In the genomic region with DNA sequence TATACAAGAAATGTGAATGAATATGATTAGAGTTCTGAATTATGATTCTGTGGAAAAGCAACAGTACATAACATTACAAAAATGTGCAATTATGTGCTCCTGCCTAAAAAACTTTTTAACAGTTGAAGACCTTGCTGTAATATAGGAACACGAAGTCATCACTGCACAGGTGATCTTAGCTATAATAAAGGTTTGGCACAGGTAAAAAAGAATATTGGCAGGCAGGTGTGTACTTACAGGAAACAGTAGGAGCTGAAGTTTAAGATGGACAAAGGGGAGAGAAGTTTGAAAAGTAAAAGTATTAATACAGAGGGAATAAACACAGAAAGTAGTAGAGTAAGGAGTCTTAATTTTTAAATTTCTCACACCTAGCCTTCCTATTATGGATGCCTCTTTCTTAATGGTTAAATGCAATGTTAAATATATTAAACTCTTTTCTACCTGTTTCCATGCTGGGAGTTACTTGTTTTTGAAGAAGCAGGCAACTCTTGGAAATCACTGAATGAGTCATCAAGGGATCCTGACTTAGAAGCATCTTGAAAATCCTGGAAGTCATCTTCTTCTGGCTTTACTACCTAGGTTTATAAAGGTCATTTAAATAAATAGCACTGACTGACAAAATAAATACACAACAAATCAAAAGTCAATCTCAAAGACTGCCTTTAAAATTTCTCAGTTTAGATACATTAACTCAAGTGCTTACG, we compare ENCODE assay signal across 19 cellular contexts. TPM values are rescaled to one million over a fixed set of nuclear protein-coding genes. Genes with fewer than 3 reads are reported as not detected.
DNase-seq lines count a peak whose midpoint lies in the region; ATAC-seq, FAIRE-seq and TF ChIP-seq lines count a peak whose summit lies in the region.
"Had no signal": no experiment of that assay in that cellular context is flagged by ENCODE, and none has a peak within 500 bp of the region (broad histone marks: within the 10 kb centered on the region; RNA-seq: fewer than 3 reads in every experiment).

No MANE protein-coding gene starts in this region.

- H3K4me3 ChIP-seq in OCI-LY7 (ENCODE audit: low read depth, low read length, poor library complexity, severe bottlenecking) (no peak overlapping the region), endothelial cell of umbilical vein (replicated peaks in 1 of 3; ENCODE audit: insufficient read depth in 1 of 3, low read depth in 1 of 3, low read length in 3 of 3) (no peak overlapping the region)
- H3K4me3 ChIP-seq: SJSA1 had no signal

- POLR2A ChIA-PET in OCI-LY7 (lab: Charles Lee) (interaction anchor here (0.7 kb wide), 1 partner anchor 130 kb away, joined by 3 read pairs; no protein-coding TSS in a partner anchor), endothelial cell of umbilical vein (lab: Charles Lee) (interaction anchor here (0.7 kb wide), 1 partner anchor 11 kb away, joined by 4 read pairs; no protein-coding TSS in a partner anchor)

- H3K27me3 Mint-ChIP-seq in activated naive CD4-positive, alpha-beta T cell treated with anti-CD3 and anti-CD28 coated beads, Interleukin-2, amount 10 ng/mL, durations not matched to agents 7 days and 5 days: no peaks in the 10 kb centered on the region
- no peaks in the 10 kb centered on the region for H3K27me3 Mint-ChIP-seq in stimulated activated memory B cell treated with anti-CD40 and anti-IgM and Interleukin-4, amounts not matched to agents 10 μg/mL and 1 μg/mL and 100 μg/mL, for 72 hours
- H3K27me3 Mint-ChIP-seq: IgD-negative memory B cell had no signal

- H3K4me2 ChIP-seq in OCI-LY7 (ENCODE audit: low read length): no peak overlapping the region
- no peak overlapping the region for H3K4me2 ChIP-seq in endothelial cell of umbilical vein (ENCODE audit: insufficient read depth, low read length)

- dilution Hi-C loops in endothelial cell of umbilical vein (cut with MboI; ENCODE audit: extremely low pct_ligation_motif_present, low sequenced_read_pairs): no loop called here

- no peak overlapping the region for H3K27ac ChIP-seq in OCI-LY7 (ENCODE audit: low read depth, low read length, poor library complexity, severe bottlenecking)
- H3K27ac ChIP-seq in endothelial cell of umbilical vein (ENCODE audit: insufficient read depth, low read depth, low read length): no peak overlapping the region
- H3K27ac ChIP-seq: SJSA1 had no signal

- intact Hi-C loops in OCI-LY7 (cut with micrococcal nuclease; ENCODE audit: unreplicated experiment): no loop called here
- intact Hi-C loops in endothelial cell of umbilical vein (cut with micrococcal nuclease): no loop called here

- no peaks in the 10 kb centered on the region for H3K4me1 Mint-ChIP-seq in activated naive CD4-positive, alpha-beta T cell treated with anti-CD3 and anti-CD28 coated beads, Interleukin-2, amount 10 ng/mL, durations not matched to agents 7 days and 5 days
- no peaks in the 10 kb centered on the region for H3K4me1 Mint-ChIP-seq in stimulated activated memory B cell treated with anti-CD40 and anti-IgM and Interleukin-4, amounts not matched to agents 10 μg/mL and 1 μg/mL and 100 μg/mL, for 72 hours

- peak overlapping the region; percentile 14 to 44 for H3K27ac Mint-ChIP-seq in activated naive CD4-positive, alpha-beta T cell treated with anti-CD3 and anti-CD28 coated beads, Interleukin-2, amount 50 U/mL, for 72 hours
- no peak overlapping the region for H3K27ac Mint-ChIP-seq in activated naive CD4-positive, alpha-beta T cell treated with anti-CD3 and anti-CD28 coated beads, Interleukin-2, amount 10 ng/mL, durations not matched to agents 7 days and 5 days
- H3K27ac Mint-ChIP-seq in stimulated activated memory B cell treated with anti-CD40 and anti-IgM and Interleukin-4, amounts not matched to agents 10 μg/mL and 1 μg/mL and 100 μg/mL, for 72 hours: peak overlapping the region; percentile 66

- H3K9me2 ChIP-seq in OCI-LY7 (ENCODE audit: insufficient read depth, low read length): no peaks in the 10 kb centered on the region

- H3K9me3 ChIP-seq in OCI-LY7 (ENCODE audit: low read length) (no peaks in the 10 kb centered on the region), endothelial cell of umbilical vein (replicated peaks; ENCODE audit: control insufficient read depth, insufficient read depth, low read length) (no peaks in the 10 kb centered on the region)
- H3K9me3 ChIP-seq: BE2C, Caco-2, SJSA1 had no signal

- H3K4me1 ChIP-seq in OCI-LY7 (ENCODE audit: insufficient read depth, low read length, poor library complexity, severe bottlenecking): no peaks in the 10 kb centered on the region
- H3K4me1 ChIP-seq in endothelial cell of umbilical vein (ENCODE audit: control insufficient read depth, extremely low read depth, insufficient read depth, low read length): no peaks in the 10 kb centered on the region
- H3K4me1 ChIP-seq: BE2C, Caco-2, SJSA1 had no signal

- H2AFZ ChIP-seq in OCI-LY7 (ENCODE audit: low read length) (no peak overlapping the region), endothelial cell of umbilical vein (ENCODE audit: low read depth, low read length) (no peak overlapping the region)

- peaks cover 18 to 31% of the 10 kb centered on the region in 2 donors for H3K36me3 Mint-ChIP-seq in activated naive CD4-positive, alpha-beta T cell treated with anti-CD3 and anti-CD28 coated beads, Interleukin-2, amount 50 U/mL, for 72 hours
- peaks cover 59% of the 10 kb centered on the region for H3K36me3 Mint-ChIP-seq in activated naive CD4-positive, alpha-beta T cell treated with anti-CD3 and anti-CD28 coated beads, Interleukin-2, amount 10 ng/mL, durations not matched to agents 7 days and 5 days
- peaks cover 66% of the 10 kb centered on the region for H3K36me3 Mint-ChIP-seq in stimulated activated memory B cell treated with anti-CD40 and anti-IgM and Interleukin-4, amounts not matched to agents 10 μg/mL and 1 μg/mL and 100 μg/mL, for 72 hours

- H4K20me1 ChIP-seq in OCI-LY7 (ENCODE audit: insufficient read depth, low read length): no peaks in the 10 kb centered on the region
- no peaks in the 10 kb centered on the region for H4K20me1 ChIP-seq in endothelial cell of umbilical vein (replicated peaks; ENCODE audit: control insufficient read depth, extremely low read depth, insufficient read depth, low read length)

- H3K4me3 Mint-ChIP-seq in activated naive CD4-positive, alpha-beta T cell treated with anti-CD3 and anti-CD28 coated beads, Interleukin-2, amount 10 ng/mL, durations not matched to agents 7 days and 5 days: no peak overlapping the region
- H3K4me3 Mint-ChIP-seq in stimulated activated memory B cell treated with anti-CD40 and anti-IgM and Interleukin-4, amounts not matched to agents 10 μg/mL and 1 μg/mL and 100 μg/mL, for 72 hours: no peak overlapping the region
- H3K4me3 Mint-ChIP-seq: IgD-negative memory B cell had no signal

- CTCF ChIA-PET in activated naive CD4-positive, alpha-beta T cell treated with anti-CD3 and anti-CD28 coated beads, Interleukin-2, amount 10 ng/mL, durations not matched to agents 7 days and 5 days (lab: Charles Lee): interaction anchor here (1.3 to 1.5 kb wide), 2 partner anchors 40 to 42 kb away, joined by 3 to 5 read pairs; a partner anchor contains a TSS
- CTCF ChIA-PET in OCI-LY7 (lab: Charles Lee; ENCODE audit: unreplicated experiment): no interaction called here
- CTCF ChIA-PET in endothelial cell of umbilical vein (lab: Charles Lee): interaction anchor here (2.3 to 4.6 kb wide), 4 partner anchors 8 to 195 kb away, joined by 7 to 50 read pairs (median 20); no protein-coding TSS in a partner anchor

- no peak overlapping the region for H3K9ac ChIP-seq in endothelial cell of umbilical vein (replicated peaks; ENCODE audit: extremely low read depth, insufficient read depth, low read length)

- FAIRE-seq in endothelial cell of umbilical vein (lab: Jason Lieb, UNC): no peak

- no peaks in the 10 kb centered on the region for H3K9me3 Mint-ChIP-seq in activated naive CD4-positive, alpha-beta T cell treated with anti-CD3 and anti-CD28 coated beads, Interleukin-2, amount 50 U/mL, for 72 hours
- no peaks in the 10 kb centered on the region for H3K9me3 Mint-ChIP-seq in activated naive CD4-positive, alpha-beta T cell treated with anti-CD3 and anti-CD28 coated beads, Interleukin-2, amount 10 ng/mL, durations not matched to agents 7 days and 5 days
- no peaks in the 10 kb centered on the region for H3K9me3 Mint-ChIP-seq in stimulated activated memory B cell treated with anti-CD40 and anti-IgM and Interleukin-4, amounts not matched to agents 10 μg/mL and 1 μg/mL and 100 μg/mL, for 72 hours
- H3K9me3 Mint-ChIP-seq: IgD-negative memory B cell had no signal

- TF ChIP-seq CTCF in OCI-LY7 (conservative IDR thresholded peaks at IDR 0.05; ENCODE audit: low read length) (no peak), endothelial cell of umbilical vein (IDR thresholded peaks at IDR 0.05; ENCODE audit: extremely low read depth in 1 of 2, insufficient read depth in 1 of 2, low read depth in 1 of 2, low read length in 2 of 2) (no peak)

- H3K79me2 ChIP-seq in OCI-LY7 (ENCODE audit: insufficient read depth, low read depth, low read length) (no peaks in the 10 kb centered on the region), endothelial cell of umbilical vein (ENCODE audit: control insufficient read depth, insufficient read depth, low read length) (no peaks in the 10 kb centered on the region)

- H3K9me1 ChIP-seq in endothelial cell of umbilical vein (replicated peaks; ENCODE audit: control insufficient read depth, extremely low read depth, insufficient read depth, low read length): no peaks in the 10 kb centered on the region

- no peaks in the 10 kb centered on the region for H3K27me3 ChIP-seq in endothelial cell of umbilical vein (ENCODE audit: control insufficient read depth in 2 of 2, insufficient read depth in 2 of 2, low read length in 2 of 2)
- H3K27me3 ChIP-seq: BE2C, SJSA1 had no signal

- ATAC-seq in activated naive CD4-positive, alpha-beta T cell treated with anti-CD3 and anti-CD28 coated beads, Interleukin-2, amount 50 U/mL, for 72 hours: no peak
- no peak for ATAC-seq in stimulated activated memory B cell treated with anti-CD40 and anti-IgM and Interleukin-4, amounts not matched to agents 10 μg/mL and 1 μg/mL and 100 μg/mL, for 72 hours

- no peak for TF ChIP-seq POLR2A in endothelial cell of umbilical vein (IDR thresholded peaks at IDR 0.05; ENCODE audit: low read depth, low read length)

- peaks cover 89% of the 10 kb centered on the region for H3K36me3 ChIP-seq in OCI-LY7 (ENCODE audit: insufficient read depth, low read length)
- peaks cover 6 to 19% of the 10 kb centered on the region in 2 experiments for H3K36me3 ChIP-seq in endothelial cell of umbilical vein (ENCODE audit: control insufficient read depth in 2 of 2, extremely low read depth in 1 of 2, insufficient read depth in 2 of 2, low read length in 2 of 2)

- no peak for DNase-seq in activated naive CD4-positive, alpha-beta T cell treated with anti-CD3 and anti-CD28 coated beads, Interleukin-2, amount 50 U/mL, for 72 hours (ENCODE audit: low spot score in 2 of 2)
- no peak for DNase-seq in activated naive CD4-positive, alpha-beta T cell treated with anti-CD3 and anti-CD28 coated beads, Interleukin-2, amount 10 ng/mL, durations not matched to agents 7 days and 5 days
- no peak for DNase-seq in OCI-LY7 (ENCODE audit: low spot score)
- no peak for DNase-seq in endothelial cell of umbilical vein (ENCODE audit: low read depth, low spot score)
- no peak for DNase-seq in NCI-H128 (lab: John Stamatoyannopoulos, UW; ENCODE audit: unreplicated experiment)
- DNase-seq in GM19238 (ENCODE audit: insufficient read length, low spot score): no peak
- no peak for DNase-seq in NCI-H82 treated with DMSO at 0.1 percent for 48 hours (lab: John Stamatoyannopoulos, UW; ENCODE audit: unreplicated experiment)
- DNase-seq: BE2C; Caco-2; HCEC 1CT; MV-4-11; NCI-H1436; NCI-H2081 treated with DMSO at 0.1 percent for 48 hours; NCI-H226; NCI-H526; NK-92 treated with Interleukin-12 subunit alpha and Interleukin-12 subunit beta, amount 100 ng/mL, for 24 hours had no signal

- BruUV-seq in OCI-LY7 (replicated peaks; lab: Mats Ljungman, UMichigan): TSS peak; percentile 13
- BruUV-seq in endothelial cell of umbilical vein (replicated peaks; lab: Mats Ljungman, UMichigan): no TSS peak

RNA-seq across cellular contexts. Expression of a gene that starts 40.7 kb away (rescaled TPM):
- total RNA-seq in activated naive CD4-positive, alpha-beta T cell treated with anti-CD3 and anti-CD28 coated beads, Interleukin-2, amount 50 U/mL, for 72 hours: 10 to 100 TPM; 53.3 to 76.5 TPM
- 39.6 and 46.5 TPM in 2 replicates for total RNA-seq in OCI-LY7 (2014; rRNA removed; shearing (Covaris generic))
- total RNA-seq in OCI-LY7 (2022) (132 and 146 TPM in 2 replicates), endothelial cell of umbilical vein (42.2 and 43.3 TPM in 2 replicates)
- polyA plus RNA-seq in endothelial cell of umbilical vein: 12.6 and 15.3 TPM in 2 replicates
- 12.9 and 14.8 TPM in 2 replicates for polyA plus RNA-seq in endothelial cell of umbilical vein (2011; cell fraction: cytosol; rRNA removed)
- polyA plus RNA-seq in endothelial cell of umbilical vein (2011; cell fraction: nucleus; rRNA removed): 37.6 and 42.0 TPM in 2 replicates
- polyA plus RNA-seq in endothelial cell of umbilical vein (2012): 25.4 and 30.1 TPM in 2 replicates
- polyA minus RNA-seq in endothelial cell of umbilical vein: 56.7 and 57.5 TPM in 2 replicates
- polyA minus RNA-seq in endothelial cell of umbilical vein (2011; cell fraction: cytosol; rRNA and poly(A)+ RNA removed): 10.3 TPM
- polyA minus RNA-seq in endothelial cell of umbilical vein (2011; cell fraction: nucleus; rRNA and poly(A)+ RNA removed): 39.0 and 61.9 TPM in 2 replicates
